ENCODE assay signal across 12 cellular contexts in the genomic region with DNA sequence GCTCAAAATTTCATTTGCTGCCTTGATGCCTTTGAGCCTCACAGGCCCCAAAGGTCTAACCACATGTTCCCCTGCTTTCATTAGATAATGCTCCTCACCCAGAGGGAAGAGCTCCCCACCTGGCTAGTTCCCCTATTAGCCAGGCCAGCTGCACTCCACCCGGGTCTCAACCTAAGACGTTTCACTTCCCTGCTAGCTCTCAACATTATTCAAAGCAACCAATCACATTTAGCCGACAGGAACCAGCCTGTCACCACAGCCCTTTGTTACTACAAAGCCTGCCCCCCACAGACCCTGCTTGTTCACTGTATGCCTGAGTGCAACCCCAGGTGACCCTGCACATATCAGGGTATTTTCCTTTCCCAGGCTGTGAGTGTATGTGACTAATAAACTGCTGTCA.
A peak's percentile ranks its signal among the peaks of the same experiment; 100 is the strongest.
DNase-seq lines count a peak whose midpoint lies in the region; ATAC-seq lines count a peak whose summit lies in the region.
"Had no signal": no experiment of that assay in that cellular context is flagged by ENCODE, and none has a peak within 500 bp of the region (broad histone marks: within the 10 kb centered on the region; RNA-seq: fewer than 3 reads in every experiment).

No MANE protein-coding gene starts in this region.

- ATAC-seq in GM18868 (IDR thresholded peaks at IDR 0.05; ENCODE audit: unreplicated experiment) (peak; percentile 95), HG02588 (IDR thresholded peaks at IDR 0.05; ENCODE audit: unreplicated experiment) (peak; percentile 94), HG03571 (IDR thresholded peaks at IDR 0.05; ENCODE audit: unreplicated experiment) (peak; percentile 79)
- ATAC-seq in central memory CD8-positive, alpha-beta T cell (replicated peaks; ENCODE audit: extremely low read depth, poor library complexity, severe bottlenecking) = peak; percentile 43
- no peak for ATAC-seq in activated CD4-positive, alpha-beta T cell treated with anti-CD3 and anti-CD28 coated beads for 36 hours
- ATAC-seq: foreskin keratinocyte, T-cell had no signal

- intact Hi-C loops in activated CD4-positive, alpha-beta T cell treated with anti-CD3 and anti-CD28 coated beads for 36 hours (cut with DNase I, micrococcal nuclease) = no loop called here

- no peak for DNase-seq in central memory CD8-positive, alpha-beta T cell (ENCODE audit: low spot score in 2 of 2)
- no peak for DNase-seq in stimulated activated CD4-positive, alpha-beta T cell treated with anti-CD3 and anti-CD28 coated beads, Interleukin-2, amount 100 ng/mL, for 48 hours
- no peak for DNase-seq in NCI-H2029 (lab: John Stamatoyannopoulos, UW)
- no peak for DNase-seq in activated effector memory CD4-positive, alpha-beta T cell treated with anti-CD3 and anti-CD28 coated beads, Interleukin-2, amount 50 U/mL, for 16 hours
- DNase-seq in activated CD4-positive, alpha-beta T cell treated with anti-CD3 and anti-CD28 coated beads for 36 hours = no peak
- DNase-seq: activated naive CD8-positive, alpha-beta T cell treated with anti-CD3 and anti-CD28 coated beads, Interleukin-2, amount 10 ng/mL, durations not matched to agents 7 days and 5 days; foreskin keratinocyte; IMR-90 had no signal

- no peaks in the 10 kb centered on the region for H3K4me1 Mint-ChIP-seq in central memory CD8-positive, alpha-beta T cell
- no peaks in the 10 kb centered on the region for H3K4me1 Mint-ChIP-seq in activated CD4-positive, alpha-beta T cell treated with anti-CD3 and anti-CD28 coated beads for 36 hours
- H3K4me1 Mint-ChIP-seq: activated naive CD8-positive, alpha-beta T cell treated with anti-CD3 and anti-CD28 coated beads, Interleukin-2, amount 10 ng/mL, durations not matched to agents 7 days and 5 days; T-cell had no signal

- H3K9me3 Mint-ChIP-seq in central memory CD8-positive, alpha-beta T cell = peaks cover 13% of the 10 kb centered on the region
- H3K9me3 Mint-ChIP-seq in activated CD4-positive, alpha-beta T cell treated with anti-CD3 and anti-CD28 coated beads for 36 hours (ENCODE audit: low read depth) = peaks cover 13% of the 10 kb centered on the region

- POLR2A ChIA-PET in activated CD4-positive, alpha-beta T cell treated with anti-CD3 and anti-CD28 coated beads for 36 hours (lab: Charles Lee) = no interaction called here

- no peak overlapping the region for H3K27ac Mint-ChIP-seq in central memory CD8-positive, alpha-beta T cell (ENCODE audit: low read depth)
- H3K27ac Mint-ChIP-seq in activated CD4-positive, alpha-beta T cell treated with anti-CD3 and anti-CD28 coated beads for 36 hours = no peak overlapping the region
- H3K27ac Mint-ChIP-seq: activated naive CD8-positive, alpha-beta T cell treated with anti-CD3 and anti-CD28 coated beads, Interleukin-2, amount 10 ng/mL, durations not matched to agents 7 days and 5 days; T-cell had no signal

- H3K36me3 Mint-ChIP-seq in central memory CD8-positive, alpha-beta T cell (ENCODE audit: insufficient read depth) = no peaks in the 10 kb centered on the region
- no peaks in the 10 kb centered on the region for H3K36me3 Mint-ChIP-seq in activated CD4-positive, alpha-beta T cell treated with anti-CD3 and anti-CD28 coated beads for 36 hours (ENCODE audit: low read depth)
- H3K36me3 Mint-ChIP-seq: activated naive CD8-positive, alpha-beta T cell treated with anti-CD3 and anti-CD28 coated beads, Interleukin-2, amount 10 ng/mL, durations not matched to agents 7 days and 5 days; T-cell had no signal

- no peaks in the 10 kb centered on the region for H3K27me3 Mint-ChIP-seq in central memory CD8-positive, alpha-beta T cell
- no peaks in the 10 kb centered on the region for H3K27me3 Mint-ChIP-seq in activated CD4-positive, alpha-beta T cell treated with anti-CD3 and anti-CD28 coated beads for 36 hours
- H3K27me3 Mint-ChIP-seq: T-cell had no signal

- CTCF ChIA-PET in activated CD4-positive, alpha-beta T cell treated with anti-CD3 and anti-CD28 coated beads for 36 hours (lab: Charles Lee) = no interaction called here

- no peak overlapping the region for H3K4me3 Mint-ChIP-seq in central memory CD8-positive, alpha-beta T cell
- H3K4me3 Mint-ChIP-seq in activated CD4-positive, alpha-beta T cell treated with anti-CD3 and anti-CD28 coated beads for 36 hours = no peak overlapping the region
- H3K4me3 Mint-ChIP-seq: activated naive CD8-positive, alpha-beta T cell treated with anti-CD3 and anti-CD28 coated beads, Interleukin-2, amount 10 ng/mL, durations not matched to agents 7 days and 5 days; T-cell had no signal
